In the genomic region with DNA sequence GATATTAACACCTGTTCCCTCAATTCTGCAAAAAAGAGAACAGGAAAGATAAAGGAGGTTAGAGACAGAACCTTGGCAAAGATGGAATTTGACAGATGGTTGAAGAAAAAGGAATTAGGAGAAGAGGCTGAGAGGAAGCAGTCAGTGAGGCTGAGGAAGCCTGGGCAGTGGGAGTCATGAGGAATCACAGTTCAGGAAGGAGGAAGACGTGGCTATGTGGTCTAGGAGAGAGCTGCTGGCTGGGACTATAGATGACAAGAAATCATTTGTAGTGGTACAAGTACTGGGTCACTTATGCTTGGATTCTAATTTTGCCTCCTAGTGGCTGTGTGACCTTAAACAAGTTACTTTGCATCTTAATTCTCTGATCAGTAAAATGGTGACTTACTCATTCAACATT, we compare ENCODE assay signal across 20 cellular contexts. TPM values are rescaled to one million over a fixed set of nuclear protein-coding genes. Genes with fewer than 3 reads are reported as not detected.
A peak's percentile ranks its signal among the peaks of the same experiment; 100 is the strongest.
DNase-seq lines count a peak whose midpoint lies in the region; ATAC-seq and TF ChIP-seq lines count a peak whose summit lies in the region.
"Had no signal": no experiment of that assay in that cellular context is flagged by ENCODE, and none has a peak within 500 bp of the region (broad histone marks: within the 10 kb centered on the region; RNA-seq: fewer than 3 reads in every experiment).

No MANE protein-coding gene starts in this region.

- no peaks in the 10 kb centered on the region for H3K9me2 ChIP-seq in HCT116 (ENCODE audit: insufficient read depth)

- RAD21 ChIA-PET in HCT116 (lab: Charles Lee; ENCODE audit: low non-redundant PET in 1 of 2, low total read pairs in 2 of 2, uncharacterized antibody in 2 of 2, unreplicated experiment in 2 of 2): no interaction called here

- CTCF ChIA-PET in HCT116 (lab: Charles Lee): no interaction called here

- H3K4me3 ChIP-seq in HCT116 (replicated peaks in 1 of 2; ENCODE audit: low read depth in 1 of 2, low read length in 2 of 2): no peak overlapping the region
- H3K4me3 ChIP-seq in SJCRH30: no peak overlapping the region
- H3K4me3 ChIP-seq in fibroblast of mammary gland (ENCODE audit: control insufficient read depth, low read depth, low read length): no peak overlapping the region
- H3K4me3 ChIP-seq: breast epithelium, HAP-1, smooth muscle cell had no signal

- H3K9ac ChIP-seq in HCT116 (ENCODE audit: low read length): no peak overlapping the region

- DNase-seq in HCT116 (ENCODE audit: low read depth, low spot score): peak; percentile 8
- peak; percentile 6 to 40 for DNase-seq in SJCRH30
- peak; percentile 16 for DNase-seq in fibroblast of mammary gland (ENCODE audit: low read depth)
- DNase-seq in COR-L47 (lab: John Stamatoyannopoulos, UW): no peak
- DNase-seq in erythroblast (lab: John Stamatoyannopoulos, UW): no peak
- DNase-seq in activated CD4-positive, alpha-beta T cell treated with anti-CD3 and anti-CD28 coated beads for 4 hours: no peak
- DNase-seq: CD8-positive, alpha-beta memory T cell; hippocampal formation; kidney; mammary epithelial cell; naive thymus-derived CD4-positive, alpha-beta T cell; NCI-H1048; NCI-H748 treated with DMSO at 0.1 percent for 48 hours; stimulated activated CD4-positive, alpha-beta T cell treated with anti-CD3 and anti-CD28 coated beads, Interleukin-4, amount 100 ng/mL, for 4 hours; WERI-Rb-1 had no signal

- peak; percentile 10 for TF ChIP-seq CTCF in C4-2B (conservative IDR thresholded peaks at IDR 0.05)
- no peak; a peak in 1 of 6 replicates for TF ChIP-seq CTCF in HCT116 (IDR thresholded peaks at IDR 0.05 in 2 of 3, conservative IDR thresholded peaks at IDR 0.05 in 1 of 3; ENCODE audit: borderline replicate concordance in 1 of 3, insufficient read depth in 1 of 3, low read depth in 2 of 3, low read length in 2 of 3)
- TF ChIP-seq CTCF in fibroblast of mammary gland (conservative IDR thresholded peaks at IDR 0.05; ENCODE audit: control insufficient read depth, insufficient read depth, low read depth, low read length): no peak

- H3K9me3 ChIP-seq in HCT116 (ENCODE audit: control insufficient read depth in 1 of 2, insufficient read depth in 1 of 2, low read depth in 1 of 2, low read length in 2 of 2) (no peaks in the 10 kb centered on the region), SJCRH30 (replicated peaks) (no peaks in the 10 kb centered on the region)
- H3K9me3 ChIP-seq: breast epithelium, HAP-1 had no signal

- intact Hi-C loops in HCT116 (cut with micrococcal nuclease): no loop called here

- H3K36me3 ChIP-seq in HCT116 (ENCODE audit: control insufficient read depth in 1 of 2, insufficient read depth in 2 of 2, low read length in 2 of 2) (no peaks in the 10 kb centered on the region; a peak in 1 of 4 replicates), SJCRH30 (no peaks in the 10 kb centered on the region)
- H3K36me3 ChIP-seq: breast epithelium, HAP-1 had no signal

- H4K20me1 ChIP-seq in HCT116 (ENCODE audit: insufficient read depth): no peaks in the 10 kb centered on the region

- H3K27me3 ChIP-seq in HCT116 (ENCODE audit: insufficient read depth, low read length) (no peaks in the 10 kb centered on the region), SJCRH30 (no peaks in the 10 kb centered on the region)
- H3K27me3 ChIP-seq: breast epithelium had no signal

- H3K27ac ChIP-seq in C4-2B: no peak overlapping the region
- no peak overlapping the region for H3K27ac ChIP-seq in HCT116 (ENCODE audit: low read depth, low read length)
- H3K27ac ChIP-seq in SJCRH30: no peak overlapping the region
- H3K27ac ChIP-seq: breast epithelium, WERI-Rb-1 had no signal

- no peak overlapping the region for H3K4me2 ChIP-seq in HCT116 (ENCODE audit: low read length)
- H3K4me2 ChIP-seq: smooth muscle cell had no signal

- no peak for TF ChIP-seq RAD21 in HCT116 (IDR thresholded peaks at IDR 0.05; ENCODE audit: low read depth)

- BruUV-seq in HCT116 (replicated peaks; lab: Mats Ljungman, UMichigan): no TSS peak

- H2AFZ ChIP-seq in HCT116 (ENCODE audit: low read depth, low read length, poor library complexity, severe bottlenecking): no peak overlapping the region

- no peaks in the 10 kb centered on the region for H3K79me2 ChIP-seq in HCT116 (ENCODE audit: insufficient read depth, low read length)

- peak; percentile 58; the same call in 1 of the 2 replicates for ATAC-seq in HCT116
- no peak for ATAC-seq in GM21786 (IDR thresholded peaks at IDR 0.05; ENCODE audit: unreplicated experiment)
- ATAC-seq: naive thymus-derived CD4-positive, alpha-beta T cell had no signal

- TF ChIP-seq POLR2A in HCT116 (IDR thresholded peaks at IDR 0.05; ENCODE audit: borderline replicate concordance, extremely low read depth, insufficient read depth, insufficient read length): no peak
- no peak for TF ChIP-seq POLR2A in erythroblast (IDR thresholded peaks at IDR 0.05; ENCODE audit: low read length)

- POLR2A ChIA-PET in HCT116 (lab: Charles Lee): no interaction called here

- H3K4me1 ChIP-seq in HCT116 (ENCODE audit: control insufficient read depth in 1 of 2, insufficient read depth in 2 of 2, low read length in 2 of 2) (no peaks in the 10 kb centered on the region), SJCRH30 (0 out of 2 replicates have a peak, but pooled peaks cover 4% of the 10 kb centered on the region)
- H3K4me1 ChIP-seq: breast epithelium had no signal

TF ChIP-seq in HCT116, 20 proteins besides CTCF, POLR2A, EP300 and RAD21:
- TF ChIP-seq EGR1 (IDR thresholded peaks at IDR 0.05; ENCODE audit: low read depth): no peak
- TF ChIP-seq, protein P1, sequence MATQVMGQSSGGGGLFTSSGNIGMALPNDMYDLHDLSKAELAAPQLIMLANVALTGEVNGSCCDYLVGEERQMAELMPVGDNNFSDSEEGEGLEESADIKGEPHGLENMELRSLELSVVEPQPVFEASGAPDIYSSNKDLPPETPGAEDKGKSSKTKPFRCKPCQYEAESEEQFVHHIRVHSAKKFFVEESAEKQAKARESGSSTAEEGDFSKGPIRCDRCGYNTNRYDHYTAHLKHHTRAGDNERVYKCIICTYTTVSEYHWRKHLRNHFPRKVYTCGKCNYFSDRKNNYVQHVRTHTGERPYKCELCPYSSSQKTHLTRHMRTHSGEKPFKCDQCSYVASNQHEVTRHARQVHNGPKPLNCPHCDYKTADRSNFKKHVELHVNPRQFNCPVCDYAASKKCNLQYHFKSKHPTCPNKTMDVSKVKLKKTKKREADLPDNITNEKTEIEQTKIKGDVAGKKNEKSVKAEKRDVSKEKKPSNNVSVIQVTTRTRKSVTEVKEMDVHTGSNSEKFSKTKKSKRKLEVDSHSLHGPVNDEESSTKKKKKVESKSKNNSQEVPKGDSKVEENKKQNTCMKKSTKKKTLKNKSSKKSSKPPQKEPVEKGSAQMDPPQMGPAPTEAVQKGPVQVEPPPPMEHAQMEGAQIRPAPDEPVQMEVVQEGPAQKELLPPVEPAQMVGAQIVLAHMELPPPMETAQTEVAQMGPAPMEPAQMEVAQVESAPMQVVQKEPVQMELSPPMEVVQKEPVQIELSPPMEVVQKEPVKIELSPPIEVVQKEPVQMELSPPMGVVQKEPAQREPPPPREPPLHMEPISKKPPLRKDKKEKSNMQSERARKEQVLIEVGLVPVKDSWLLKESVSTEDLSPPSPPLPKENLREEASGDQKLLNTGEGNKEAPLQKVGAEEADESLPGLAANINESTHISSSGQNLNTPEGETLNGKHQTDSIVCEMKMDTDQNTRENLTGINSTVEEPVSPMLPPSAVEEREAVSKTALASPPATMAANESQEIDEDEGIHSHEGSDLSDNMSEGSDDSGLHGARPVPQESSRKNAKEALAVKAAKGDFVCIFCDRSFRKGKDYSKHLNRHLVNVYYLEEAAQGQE (IDR thresholded peaks at IDR 0.05; ENCODE audit: low read depth): no peak
- no peak for TF ChIP-seq TCF7L2 (IDR thresholded peaks at IDR 0.05; ENCODE audit: borderline replicate concordance, extremely low read depth, insufficient read depth, insufficient read length)
- no peak for TF ChIP-seq YY1 (IDR thresholded peaks at IDR 0.05; ENCODE audit: extremely low read depth, insufficient replicate concordance, low read depth, low read length)
- TF ChIP-seq, protein P2, sequence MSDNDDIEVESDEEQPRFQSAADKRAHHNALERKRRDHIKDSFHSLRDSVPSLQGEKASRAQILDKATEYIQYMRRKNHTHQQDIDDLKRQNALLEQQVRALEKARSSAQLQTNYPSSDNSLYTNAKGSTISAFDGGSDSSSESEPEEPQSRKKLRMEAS (IDR thresholded peaks at IDR 0.05): no peak
- no peak for TF ChIP-seq ZNF274 (IDR thresholded peaks at IDR 0.05; ENCODE audit: low read depth, low read length)

RNA-seq across cellular contexts. Expression of a gene that starts 49.0 kb away (rescaled TPM):
- total RNA-seq in HCT116 (2021; ENCODE audit: unreplicated experiment): 28.6 TPM
- polyA plus RNA-seq in HCT116 (2012): 9.4 and 10.5 TPM in 2 replicates
- 20.0 and 21.6 TPM in 2 replicates for total RNA-seq in SJCRH30 (2014; rRNA removed; shearing (Covaris generic))

Comparison
In these comparisons a context has a peak if more than half of its experiments do, and no peak if none do; other contexts are left out.
1. DNase-seq: peak in HCT116 (single experiment), SJCRH30 (2 of 2) and fibroblast of mammary gland (single experiment); none in COR-L47 (single experiment), erythroblast (0 of 2) and activated CD4-positive, alpha-beta T cell treated with anti-CD3 and anti-CD28 coated beads for 4 hours (0 of 2).